Comparison of ENCODE assay signal across 1 cellular context in genomic region chr6:150857062-150857905, GRCh38.
TF ChIP-seq lines count a peak whose summit lies in the region.

No MANE protein-coding gene starts in this region.

TF ChIP-seq in GM12878, 131 proteins besides CTCF, POLR2A, EP300 and RAD21 (continued from another document):
- TF ChIP-seq, protein P1, sequence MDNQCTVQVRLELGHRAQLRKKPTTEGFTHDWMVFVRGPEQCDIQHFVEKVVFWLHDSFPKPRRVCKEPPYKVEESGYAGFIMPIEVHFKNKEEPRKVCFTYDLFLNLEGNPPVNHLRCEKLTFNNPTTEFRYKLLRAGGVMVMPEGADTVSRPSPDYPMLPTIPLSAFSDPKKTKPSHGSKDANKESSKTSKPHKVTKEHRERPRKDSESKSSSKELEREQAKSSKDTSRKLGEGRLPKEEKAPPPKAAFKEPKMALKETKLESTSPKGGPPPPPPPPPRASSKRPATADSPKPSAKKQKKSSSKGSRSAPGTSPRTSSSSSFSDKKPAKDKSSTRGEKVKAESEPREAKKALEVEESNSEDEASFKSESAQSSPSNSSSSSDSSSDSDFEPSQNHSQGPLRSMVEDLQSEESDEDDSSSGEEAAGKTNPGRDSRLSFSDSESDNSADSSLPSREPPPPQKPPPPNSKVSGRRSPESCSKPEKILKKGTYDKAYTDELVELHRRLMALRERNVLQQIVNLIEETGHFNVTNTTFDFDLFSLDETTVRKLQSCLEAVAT (IDR thresholded peaks at IDR 0.05), result no peak
- TF ChIP-seq NFYA (IDR thresholded peaks at IDR 0.05; ENCODE audit: borderline replicate concordance, low read depth, low read length), result no peak
- no peak for TF ChIP-seq NR2F1 (conservative IDR thresholded peaks at IDR 0.05)
- TF ChIP-seq SMAD1 (IDR thresholded peaks at IDR 0.05; ENCODE audit: low read depth, partially characterized antibody), result no peak
- TF ChIP-seq BCL11A (IDR thresholded peaks at IDR 0.05; ENCODE audit: low read depth, low read length), result no peak
- TF ChIP-seq, protein P2, sequence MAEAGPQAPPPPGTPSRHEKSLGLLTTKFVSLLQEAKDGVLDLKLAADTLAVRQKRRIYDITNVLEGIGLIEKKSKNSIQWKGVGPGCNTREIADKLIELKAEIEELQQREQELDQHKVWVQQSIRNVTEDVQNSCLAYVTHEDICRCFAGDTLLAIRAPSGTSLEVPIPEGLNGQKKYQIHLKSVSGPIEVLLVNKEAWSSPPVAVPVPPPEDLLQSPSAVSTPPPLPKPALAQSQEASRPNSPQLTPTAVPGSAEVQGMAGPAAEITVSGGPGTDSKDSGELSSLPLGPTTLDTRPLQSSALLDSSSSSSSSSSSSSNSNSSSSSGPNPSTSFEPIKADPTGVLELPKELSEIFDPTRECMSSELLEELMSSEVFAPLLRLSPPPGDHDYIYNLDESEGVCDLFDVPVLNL (IDR thresholded peaks at IDR 0.05; ENCODE audit: low read depth, low read length), result no peak
- no peak for TF ChIP-seq ZNF687 (IDR thresholded peaks at IDR 0.05)
